2 cellular contexts compared by ENCODE assay signal in genomic region chr10:4951512-4952225, GRCh38. TPM values are rescaled to one million over a fixed set of nuclear protein-coding genes. Genes with fewer than 3 reads are reported as not detected.
"Had no signal": no experiment of that assay in that cellular context is flagged by ENCODE, and none has a peak within 500 bp of the region (broad histone marks: within the 10 kb centered on the region; RNA-seq: fewer than 3 reads in every experiment).

No MANE protein-coding gene starts in this region.

RNA-seq across cellular contexts. Expression of gene AKR1C1, which starts 11.5 kb away (rescaled TPM):
- polyA plus RNA-seq: naive thymus-derived CD4-positive, alpha-beta T cell had no signal

RNA-seq across cellular contexts. Expression of gene AKR1C2, which starts 52.0 kb away (rescaled TPM):
- total RNA-seq: natural killer cell treated with Interleukin-12 subunit alpha and Interleukin-12 subunit beta and Interleukin-15 and Interleukin-18, amount 100 ng/mL, for 72 hours had no signal
- polyA plus RNA-seq: naive thymus-derived CD4-positive, alpha-beta T cell had no signal
